19 cellular contexts compared by ENCODE assay signal in genomic region chr5:104126980-104127379, GRCh38.
"Had no signal": no experiment of that assay in that cellular context is flagged by ENCODE, and none has a peak within 500 bp of the region (broad histone marks: within the 10 kb centered on the region; RNA-seq: fewer than 3 reads in every experiment).

No MANE protein-coding gene starts in this region.

- H3K27ac ChIP-seq: colonic mucosa, hepatocyte, ovary, stomach had no signal

- H3K4me1 ChIP-seq: colonic mucosa, stomach had no signal

- H3K27me3 ChIP-seq: colonic mucosa, hepatocyte, ovary, stomach had no signal

- H2AFZ ChIP-seq: hepatocyte had no signal

- DNase-seq: colonic mucosa; dermis blood vessel endothelial cell; foreskin melanocyte; head of caudate nucleus; kidney; left cardiac atrium; left ventricle myocardium superior; mesendoderm; naive B cell; ovary; right cardiac atrium; small intestine; stimulated activated CD4-positive, alpha-beta T cell treated with anti-CD3 and anti-CD28 coated beads, Interleukin-12 subunit alpha, Interleukin-12 subunit beta, amount 100 ng/mL, for 4 hours; stimulated activated naive CD4-positive, alpha-beta T cell; stomach; substantia nigra; trophoblast cell had no signal

- H3K4me2 ChIP-seq: hepatocyte had no signal

- H3K36me3 ChIP-seq: colonic mucosa, ovary, stomach had no signal

- H3K4me3 ChIP-seq: colonic mucosa, hepatocyte, lung, ovary, stomach had no signal

- H3K9me3 ChIP-seq: colonic mucosa, ovary, stomach had no signal
